Comparison of ENCODE assay signal across 9 cellular contexts in the genomic region with DNA sequence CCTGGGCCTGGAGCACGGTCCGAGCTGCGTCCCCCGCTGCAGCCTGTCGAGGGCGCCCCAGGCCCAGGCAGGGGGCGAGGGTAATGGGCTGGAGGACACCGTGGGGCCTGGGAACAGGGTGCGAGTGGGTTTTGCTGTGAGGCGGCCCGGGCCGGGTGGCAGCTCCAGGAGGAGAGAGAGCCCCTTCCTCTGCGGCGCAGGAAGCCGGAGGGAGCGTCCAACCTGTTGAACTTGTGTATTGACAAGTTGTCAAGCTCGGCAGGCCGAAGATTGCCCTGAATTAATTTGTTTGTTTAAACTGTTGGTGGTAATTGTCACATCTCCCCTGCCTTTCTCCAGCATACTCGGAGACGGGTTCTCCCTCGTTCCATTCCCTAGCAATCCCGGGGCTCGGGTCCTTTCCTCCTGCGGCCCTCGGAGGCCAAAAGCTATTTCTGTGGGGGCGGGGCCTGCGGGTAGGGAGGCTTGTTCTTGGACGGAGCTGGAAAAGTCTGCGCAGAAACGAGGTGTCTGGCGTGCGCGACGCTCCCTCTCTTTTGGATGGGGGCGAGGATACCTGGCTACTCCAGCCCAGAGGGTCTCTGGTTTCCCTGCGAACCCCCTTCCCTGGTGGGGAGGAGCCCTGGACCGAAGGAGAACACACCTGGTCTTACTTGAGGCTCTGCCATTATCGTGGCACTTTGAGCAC. TPM values are rescaled to one million over a fixed set of nuclear protein-coding genes. Genes with fewer than 3 reads are reported as not detected.
DNase-seq lines count a peak whose midpoint lies in the region; ATAC-seq and TF ChIP-seq lines count a peak whose summit lies in the region.
"Had no signal": no experiment of that assay in that cellular context is flagged by ENCODE, and none has a peak within 500 bp of the region (broad histone marks: within the 10 kb centered on the region; RNA-seq: fewer than 3 reads in every experiment).

No MANE protein-coding gene starts in this region.

- in situ Hi-C loops in transverse colon (cut with MboI; ENCODE audit: low pct_ligation_motif_present in 1 of 4, low pct_unique_long_range_greater_than_20kb in 1 of 4, low sequenced_read_pairs in 3 of 4), result no loop called here

- 3 to 4% methylated on average over 24 to 38 of the region's 38 CpGs for WGBS in testis, 2 donors
- WGBS in transverse colon (ENCODE audit: low coverage in 1 of 2), 2 donors, result 5% methylated on average over 32 of the region's 38 CpGs; no CpG with 5 or more reads in 1 of the 2 donors

- no peak for DNase-seq in activated naive CD4-positive, alpha-beta T cell treated with anti-CD3 and anti-CD28 coated beads, Interleukin-2, amount 10 ng/mL, durations not matched to agents 7 days and 5 days
- DNase-seq in activated naive CD4-positive, alpha-beta T cell treated with anti-CD3 and anti-CD28 coated beads, Interleukin-2, amount 50 U/mL, for 16 hours, result no peak
- DNase-seq in activated T-cell treated with anti-CD3 and anti-CD28 coated beads, Interleukin-2, amount 50 U/mL, for 72 hours, result no peak
- DNase-seq in left lobe of liver (ENCODE audit: low spot score) (no peak), testis (no peak), transverse colon (no peak), T-helper 9 cell (no peak)
- no peak for DNase-seq in activated CD4-positive, alpha-beta T cell treated with anti-CD3 and anti-CD28 coated beads for 1 hour
- DNase-seq: HFFc6 had no signal

- peak overlapping the region; percentile 18 for H3K4me3 Mint-ChIP-seq in activated naive CD4-positive, alpha-beta T cell treated with anti-CD3 and anti-CD28 coated beads, Interleukin-2, amount 10 ng/mL, durations not matched to agents 7 days and 5 days
- peak overlapping the region; percentile 75 to 77 for H3K4me3 Mint-ChIP-seq in activated T-cell treated with anti-CD3 and anti-CD28 coated beads, Interleukin-2, amount 50 U/mL, for 72 hours
- H3K4me3 Mint-ChIP-seq: HFFc6 had no signal

- no peak overlapping the region for H3K27ac Mint-ChIP-seq in activated naive CD4-positive, alpha-beta T cell treated with anti-CD3 and anti-CD28 coated beads, Interleukin-2, amount 10 ng/mL, durations not matched to agents 7 days and 5 days
- no peak overlapping the region for H3K27ac Mint-ChIP-seq in activated T-cell treated with anti-CD3 and anti-CD28 coated beads, Interleukin-2, amount 50 U/mL, for 72 hours
- H3K27ac Mint-ChIP-seq: HFFc6 had no signal

- H3K9me3 ChIP-seq in testis (no peaks in the 10 kb centered on the region), transverse colon (no peaks in the 10 kb centered on the region)

- H3K27ac ChIP-seq in testis (no peak overlapping the region), transverse colon (no peak overlapping the region)

- TF ChIP-seq EP300 in transverse colon (IDR thresholded peaks at IDR 0.05; ENCODE audit: low read depth), result no peak

- H3K36me3 ChIP-seq in testis (ENCODE audit: low read depth, missing control alignments) (no peaks in the 10 kb centered on the region), transverse colon (no peaks in the 10 kb centered on the region)

- TF ChIP-seq POLR2A in testis (IDR thresholded peaks at IDR 0.05) (no peak), transverse colon (IDR thresholded peaks at IDR 0.05) (no peak)

- intact Hi-C loops in testis (cut with DNase I; ENCODE audit: low total_unique reads) (no loop called here), transverse colon (cut with DNase I; ENCODE audit: low total_unique reads) (no loop called here)

- no peaks in the 10 kb centered on the region for H3K9me3 Mint-ChIP-seq in activated naive CD4-positive, alpha-beta T cell treated with anti-CD3 and anti-CD28 coated beads, Interleukin-2, amount 10 ng/mL, durations not matched to agents 7 days and 5 days
- no peaks in the 10 kb centered on the region for H3K9me3 Mint-ChIP-seq in activated T-cell treated with anti-CD3 and anti-CD28 coated beads, Interleukin-2, amount 50 U/mL, for 72 hours

- H3K4me1 ChIP-seq in testis (no peaks in the 10 kb centered on the region), transverse colon (peaks cover 5 to 23% (median 17%) of the 10 kb centered on the region in 4 donors)

- H3K27me3 ChIP-seq in testis, result peaks cover 8% of the 10 kb centered on the region
- peaks cover 100% of the 10 kb centered on the region for H3K27me3 ChIP-seq in transverse colon

- peaks cover 18% of the 10 kb centered on the region for H3K4me1 Mint-ChIP-seq in activated naive CD4-positive, alpha-beta T cell treated with anti-CD3 and anti-CD28 coated beads, Interleukin-2, amount 10 ng/mL, durations not matched to agents 7 days and 5 days
- peaks cover 30% of the 10 kb centered on the region for H3K4me1 Mint-ChIP-seq in activated T-cell treated with anti-CD3 and anti-CD28 coated beads, Interleukin-2, amount 50 U/mL, for 72 hours (ENCODE audit: low read depth)

- no peaks in the 10 kb centered on the region for H3K36me3 Mint-ChIP-seq in activated naive CD4-positive, alpha-beta T cell treated with anti-CD3 and anti-CD28 coated beads, Interleukin-2, amount 10 ng/mL, durations not matched to agents 7 days and 5 days
- H3K36me3 Mint-ChIP-seq in activated T-cell treated with anti-CD3 and anti-CD28 coated beads, Interleukin-2, amount 50 U/mL, for 72 hours (ENCODE audit: insufficient read depth in 2 of 2), result no peaks in the 10 kb centered on the region

- H3K4me3 ChIP-seq in testis (peak overlapping the region; percentile 12 to 29), transverse colon (peak overlapping the region in 2 of 4 donors; percentile 2 to 36)

- CTCF ChIA-PET in activated naive CD4-positive, alpha-beta T cell treated with anti-CD3 and anti-CD28 coated beads, Interleukin-2, amount 10 ng/mL, durations not matched to agents 7 days and 5 days (lab: Charles Lee), result interaction anchor here (0.8 to 1.7 kb wide), 4 partner anchors 63 to 350 kb away, joined by 3 to 11 read pairs (median 4); no protein-coding TSS in a partner anchor

- peak; percentile 41 to 49 for ATAC-seq in activated T-cell treated with anti-CD3 and anti-CD28 coated beads, Interleukin-2, amount 50 U/mL, for 72 hours (replicated peaks in 1 of 2)
- peak; percentile 89 for ATAC-seq in left lobe of liver

- H3K27me3 Mint-ChIP-seq in activated naive CD4-positive, alpha-beta T cell treated with anti-CD3 and anti-CD28 coated beads, Interleukin-2, amount 10 ng/mL, durations not matched to agents 7 days and 5 days, result peaks cover 79% of the 10 kb centered on the region
- peaks cover 96% of the 10 kb centered on the region for H3K27me3 Mint-ChIP-seq in activated T-cell treated with anti-CD3 and anti-CD28 coated beads, Interleukin-2, amount 50 U/mL, for 72 hours (ENCODE audit: low read depth)

- peak in 2 of 3 experiments; percentile 8 to 33 for TF ChIP-seq CTCF in testis (IDR thresholded peaks at IDR 0.05)
- TF ChIP-seq CTCF in transverse colon (IDR thresholded peaks at IDR 0.05), result peak in 1 of 5 experiments; percentile 24

RNA-seq across cellular contexts. Expression of gene NR2E1, which starts 9.9 kb away (rescaled TPM):
- not detected for total RNA-seq in activated T-cell treated with anti-CD3 and anti-CD28 coated beads, Interleukin-2, amount 50 U/mL, for 72 hours
- not detected for total RNA-seq in left lobe of liver
- under 1 TPM; 0.12 to 0.39 TPM for total RNA-seq in testis
- 0.30 TPM for polyA plus RNA-seq in testis (ENCODE audit: insufficient read depth, low read depth, low replicate concordance)
- total RNA-seq in transverse colon, result not detected
- total RNA-seq: HFFc6 had no signal
